Comparison of ENCODE assay signal across 1 cellular context in genomic region chr17:61230972-61231820, GRCh38.
TF ChIP-seq lines count a peak whose summit lies in the region.

No MANE protein-coding gene starts in this region.

TF ChIP-seq in IMR-90, 13 proteins besides CTCF, POLR2A, EP300 and RAD21:
- no peak for TF ChIP-seq RFX5 (IDR thresholded peaks at IDR 0.05; ENCODE audit: low read depth, low read length)
- TF ChIP-seq ELK1 (IDR thresholded peaks at IDR 0.05; ENCODE audit: borderline replicate concordance, low read depth, low read length): no peak
- TF ChIP-seq FOS (IDR thresholded peaks at IDR 0.05; ENCODE audit: low read depth, low read length): no peak
- TF ChIP-seq MAZ (IDR thresholded peaks at IDR 0.05; ENCODE audit: borderline replicate concordance, low read depth, low read length): no peak
